12 cellular contexts compared by ENCODE assay signal in the genomic region with DNA sequence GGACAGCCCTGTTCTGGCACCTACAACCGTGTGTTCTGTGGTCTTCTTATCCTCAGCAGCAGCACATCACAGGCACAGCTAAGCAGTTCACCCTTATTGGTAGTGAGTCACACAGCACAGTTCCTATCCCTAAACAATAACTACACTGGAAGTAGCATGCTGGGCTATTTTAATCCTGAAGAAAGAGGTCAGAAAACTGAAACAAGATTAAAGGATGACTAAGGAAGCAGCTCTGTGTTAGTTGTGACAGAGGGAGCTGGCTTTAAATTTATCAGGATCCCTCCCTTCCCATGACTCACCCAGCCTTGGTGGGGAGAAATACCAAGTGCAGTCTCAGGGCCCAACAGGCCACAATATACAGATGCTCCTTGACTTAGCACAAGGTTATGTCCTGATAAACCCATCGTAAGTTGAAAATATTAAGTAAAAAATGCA.
A peak's percentile ranks its signal among the peaks of the same experiment; 100 is the strongest.
DNase-seq lines count a peak whose midpoint lies in the region; ATAC-seq lines count a peak whose summit lies in the region.
"Had no signal": no experiment of that assay in that cellular context is flagged by ENCODE, and none has a peak within 500 bp of the region (broad histone marks: within the 10 kb centered on the region; RNA-seq: fewer than 3 reads in every experiment).

No MANE protein-coding gene starts in this region.

- no peak overlapping the region for H2BK15ac ChIP-seq in mesendoderm (replicated peaks; ENCODE audit: low read depth)

- ATAC-seq in HG02973 (IDR thresholded peaks at IDR 0.05; ENCODE audit: unreplicated experiment), result no peak

- no peaks in the 10 kb centered on the region for H3K27me3 ChIP-seq in mesendoderm (ENCODE audit: insufficient read depth, low read length, poor library complexity)

- CTCF ChIA-PET in activated naive CD4-positive, alpha-beta T cell treated with anti-CD3 and anti-CD28 coated beads for 36 hours (lab: Charles Lee), result interaction anchor here (0.6 to 1.0 kb wide), 2 partner anchors 72 to 74 kb away, joined by 3 to 4 read pairs; no protein-coding TSS in a partner anchor

- H2BK5ac ChIP-seq in mesendoderm (ENCODE audit: low read length), result no peak overlapping the region

- H3K36me3 ChIP-seq in mesendoderm (ENCODE audit: control insufficient read depth, insufficient read depth, low read length), result no peaks in the 10 kb centered on the region

- H3K27ac Mint-ChIP-seq in activated naive CD4-positive, alpha-beta T cell treated with anti-CD3 and anti-CD28 coated beads for 36 hours, result no peak overlapping the region

- H3K27me3 Mint-ChIP-seq in activated naive CD4-positive, alpha-beta T cell treated with anti-CD3 and anti-CD28 coated beads for 36 hours (ENCODE audit: low read depth), result peaks cover 14% of the 10 kb centered on the region

- WGBS in mesendoderm (ENCODE audit: extremely low coverage, insufficient coverage, low lambda C conversion rate), result no CpG with 5 or more reads among the region's 2 CpGs

- DNase-seq in Daoy (ENCODE audit: low read depth) (peak; percentile 75), NCI-H82 (lab: John Stamatoyannopoulos, UW) (peak; percentile 76), dedifferentiated amniotic fluid mesenchymal stem cell (ENCODE audit: extremely low spot score) (peak; percentile 59), mesendoderm (peak; percentile 65), NCI-H345 treated with DMSO at 0.1 percent for 48 hours (lab: John Stamatoyannopoulos, UW; ENCODE audit: unreplicated experiment) (no peak), DMS 273 treated with DMSO at 0.1 percent for 48 hours (lab: John Stamatoyannopoulos, UW) (no peak)
- DNase-seq in activated naive CD4-positive, alpha-beta T cell treated with anti-CD3 and anti-CD28 coated beads for 36 hours, result no peak
- DNase-seq: activated CD4-positive, alpha-beta T cell treated with anti-CD3 and anti-CD28 coated beads, Interleukin-2, amount 50 U/mL, for 1 hour; DMS79 treated with DMSO at 0.1 percent for 48 hours; NCI-H524 had no signal

- H3K4ac ChIP-seq in mesendoderm (ENCODE audit: low read depth, low read length), result no peak overlapping the region

- intact Hi-C loops in activated naive CD4-positive, alpha-beta T cell treated with anti-CD3 and anti-CD28 coated beads for 36 hours (cut with micrococcal nuclease), result no loop called here

- H4K8ac ChIP-seq in mesendoderm (ENCODE audit: low read depth, low read length), result no peak overlapping the region

- H3K36me3 Mint-ChIP-seq in activated naive CD4-positive, alpha-beta T cell treated with anti-CD3 and anti-CD28 coated beads for 36 hours (ENCODE audit: low read depth), result no peaks in the 10 kb centered on the region

- H3K9ac ChIP-seq in mesendoderm (ENCODE audit: low read length), result no peak overlapping the region

- no peak overlapping the region for H3K23ac ChIP-seq in mesendoderm (ENCODE audit: low read length)

- H3K4me3 ChIP-seq in mesendoderm (ENCODE audit: low read length), result no peak overlapping the region

- H3K27ac ChIP-seq in mesendoderm (ENCODE audit: low read depth, low read length), result no peak overlapping the region
- H3K27ac ChIP-seq: HL-60 had no signal

- no peaks in the 10 kb centered on the region for H3K4me1 Mint-ChIP-seq in activated naive CD4-positive, alpha-beta T cell treated with anti-CD3 and anti-CD28 coated beads for 36 hours (ENCODE audit: low read depth)

- H3K56ac ChIP-seq in mesendoderm (ENCODE audit: low read length), result no peak overlapping the region

- H3K4me2 ChIP-seq in mesendoderm (ENCODE audit: low read length), result no peak overlapping the region

- no peak overlapping the region for H2AK5ac ChIP-seq in mesendoderm (ENCODE audit: low read length)

- H3K18ac ChIP-seq in mesendoderm (ENCODE audit: low read length), result no peak overlapping the region

- H3K4me1 ChIP-seq in mesendoderm (ENCODE audit: control insufficient read depth, low read depth, low read length), result peaks cover 5% of the 10 kb centered on the region

- H3K9me3 Mint-ChIP-seq in activated naive CD4-positive, alpha-beta T cell treated with anti-CD3 and anti-CD28 coated beads for 36 hours, result no peaks in the 10 kb centered on the region

- H3K79me1 ChIP-seq in mesendoderm (ENCODE audit: low read length), result no peaks in the 10 kb centered on the region

- no peak overlapping the region for H2BK120ac ChIP-seq in mesendoderm (ENCODE audit: low read depth, low read length)

- no peak overlapping the region for H3K4me3 Mint-ChIP-seq in activated naive CD4-positive, alpha-beta T cell treated with anti-CD3 and anti-CD28 coated beads for 36 hours

- no peak overlapping the region for H4K5ac ChIP-seq in mesendoderm (ENCODE audit: low read length)

- no peaks in the 10 kb centered on the region for H3K79me2 ChIP-seq in mesendoderm (ENCODE audit: control insufficient read depth, insufficient read depth, low read length)

Comparison
In these comparisons a context has a peak if more than half of its experiments do, and no peak if none do; other contexts are left out.
1. DNase-seq: peak in Daoy (single experiment), NCI-H82 (single experiment), dedifferentiated amniotic fluid mesenchymal stem cell (single experiment) and mesendoderm (single experiment); none in NCI-H345 treated with DMSO at 0.1 percent for 48 hours (single experiment), activated naive CD4-positive, alpha-beta T cell treated with anti-CD3 and anti-CD28 coated beads for 36 hours (single experiment) and DMS 273 treated with DMSO at 0.1 percent for 48 hours (single experiment).